In genomic region chr2:204885747-204886146, GRCh38 we compare ENCODE assay signal across 1 cellular context.
TF ChIP-seq lines count a peak whose summit lies in the region.

No MANE protein-coding gene starts in this region.

TF ChIP-seq in IMR-90, 13 proteins besides CTCF, POLR2A, EP300 and RAD21:
- no peak for TF ChIP-seq BHLHE40 (IDR thresholded peaks at IDR 0.05; ENCODE audit: low read depth, low read length)
- no peak for TF ChIP-seq MAZ (IDR thresholded peaks at IDR 0.05; ENCODE audit: borderline replicate concordance, low read depth, low read length)
- TF ChIP-seq MXI1 (IDR thresholded peaks at IDR 0.05; ENCODE audit: borderline replicate concordance, low read depth, low read length), result no peak
- TF ChIP-seq ELK1 (IDR thresholded peaks at IDR 0.05; ENCODE audit: borderline replicate concordance, low read depth, low read length), result no peak
- TF ChIP-seq RFX5 (IDR thresholded peaks at IDR 0.05; ENCODE audit: low read depth, low read length), result no peak
- TF ChIP-seq SMC3 (IDR thresholded peaks at IDR 0.05; ENCODE audit: low read depth, low read length), result peak; percentile 9; the same call in 1 of the 2 replicates
- TF ChIP-seq RCOR1 (IDR thresholded peaks at IDR 0.05; ENCODE audit: insufficient replicate concordance, low read length), result no peak
- TF ChIP-seq NFE2L2 (IDR thresholded peaks at IDR 0.05; ENCODE audit: low read depth, low read length), result no peak
